Comparison of ENCODE assay signal across 13 cellular contexts in genomic region chr10:121527690-121528089, GRCh38.
A peak's percentile ranks its signal among the peaks of the same experiment; 100 is the strongest.
DNase-seq lines count a peak whose midpoint lies in the region; ATAC-seq and TF ChIP-seq lines count a peak whose summit lies in the region.
"Had no signal": no experiment of that assay in that cellular context is flagged by ENCODE, and none has a peak within 500 bp of the region (broad histone marks: within the 10 kb centered on the region; RNA-seq: fewer than 3 reads in every experiment).

No MANE protein-coding gene starts in this region.

- no peak overlapping the region for H2BK15ac ChIP-seq in IMR-90 (ENCODE audit: low read depth, low read length)

- in situ Hi-C loops in ACHN (cut with HindIII; ENCODE audit: low pct_ligation_motif_present, low pct_unique_long_range_greater_than_20kb, low sequenced_read_pairs) (no loop called here), IMR-90 (cut with MboI; ENCODE audit: low sequenced_read_pairs) (no loop called here)

- H3K4me3 Mint-ChIP-seq in mesothelial cell of epicardium, result no peak overlapping the region
- H3K4me3 Mint-ChIP-seq: B cell; effector memory CD8-positive, alpha-beta T cell had no signal

- H3K36me3 Mint-ChIP-seq in mesothelial cell of epicardium, result peaks cover 20% of the 10 kb centered on the region

- H2AFZ ChIP-seq in IMR-90 (replicated peaks; ENCODE audit: low read length, poor library complexity), result no peak overlapping the region

- POLR2A ChIA-PET in IMR-90 (lab: Charles Lee; ENCODE audit: unreplicated experiment) (no interaction called here), RWPE1 (lab: Yijun Ruan, JAX; ENCODE audit: low non-redundant PET) (no interaction called here)

- TF ChIP-seq POLR2A in IMR-90 (IDR thresholded peaks at IDR 0.05; ENCODE audit: low read depth, low read length), result no peak

- WGBS in IMR-90 (ENCODE audit: extremely low coverage in 2 of 2, insufficient read length in 1 of 2), 2 experiments, result 35% methylated on average over 4 of the region's 6 CpGs; no CpG with 5 or more reads in 1 of the 2 experiments

- H3K56ac ChIP-seq in IMR-90 (ENCODE audit: extremely low read depth, insufficient read depth, low read length), result no peak overlapping the region

- no peak overlapping the region for H3K4me2 ChIP-seq in IMR-90 (ENCODE audit: low read depth, low read length)

- H4K91ac ChIP-seq in IMR-90 (ENCODE audit: insufficient read depth, low read depth, low read length), result no peak overlapping the region

- H3K27me3 ChIP-seq in IMR-90 (ENCODE audit: control insufficient read depth, insufficient read depth, low read length), result no peaks in the 10 kb centered on the region
- H3K27me3 ChIP-seq in dorsolateral prefrontal cortex, result no peaks in the 10 kb centered on the region

- H3K4me3 ChIP-seq in IMR-90 (ENCODE audit: insufficient read depth, low read depth, low read length) (no peak overlapping the region), dorsolateral prefrontal cortex (peak overlapping the region in 1 of 59 donors; percentile 7)
- H3K4me3 ChIP-seq: thoracic aorta had no signal

- H4K8ac ChIP-seq in IMR-90 (ENCODE audit: low read depth in 2 of 2, low read length in 2 of 2), result no peak overlapping the region

- H2AK9ac ChIP-seq in IMR-90 (replicated peaks; ENCODE audit: low read depth, low read length, poor library complexity), result no peak overlapping the region

- CTCF ChIA-PET in IMR-90 (lab: Yijun Ruan, JAX), result no interaction called here
- CTCF ChIA-PET in RWPE1 (lab: Yijun Ruan, JAX), result no interaction called here

- peak; percentile 86 for DNase-seq in ACHN
- peak; percentile 1 for DNase-seq in IMR-90
- DNase-seq in dorsolateral prefrontal cortex, result no peak
- no peak for DNase-seq in mesothelial cell of epicardium (ENCODE audit: low spot score in 2 of 2, unreplicated experiment in 2 of 2)
- no peak for DNase-seq in RWPE1 (ENCODE audit: low spot score)
- no peak for DNase-seq in left lobe of liver (ENCODE audit: low spot score)
- no peak for DNase-seq in T-helper 2 cell
- DNase-seq: effector memory CD8-positive, alpha-beta T cell; NCI-H1694; stimulated activated CD4-positive, alpha-beta T cell treated with anti-CD3 and anti-CD28 coated beads, Interleukin-4, amount 100 ng/mL, for 4 hours had no signal

- TF ChIP-seq RAD21 in IMR-90 (IDR thresholded peaks at IDR 0.05; ENCODE audit: low read length), result no peak

- TF ChIP-seq CTCF in IMR-90 (conservative IDR thresholded peaks at IDR 0.05; ENCODE audit: low read depth, low read length) (no peak), dorsolateral prefrontal cortex (IDR thresholded peaks at IDR 0.05 in 54 of 56, conservative IDR thresholded peaks at IDR 0.05 in 2 of 56; ENCODE audit: low read depth in 1 of 56, partially characterized antibody in 56 of 56) (no peak), mesothelial cell of epicardium (IDR thresholded peaks at IDR 0.05; ENCODE audit: unreplicated experiment) (no peak), RWPE1 (conservative IDR thresholded peaks at IDR 0.05; ENCODE audit: low read depth) (no peak)

- intact Hi-C loops in IMR-90 (cut with micrococcal nuclease) (no loop called here), dorsolateral prefrontal cortex (cut with DNase I) (loop anchor here in 1 of 2 donors (5.0 kb wide), 1 partner anchor 70 kb away; the partner anchor contains the start of gene FGFR2)

- H3K4me1 Mint-ChIP-seq in mesothelial cell of epicardium, result peaks cover 57% of the 10 kb centered on the region
- H3K4me1 Mint-ChIP-seq: B cell had no signal

- H3K9ac ChIP-seq in IMR-90 (ENCODE audit: low read depth, low read length), result no peak overlapping the region

- H2AK5ac ChIP-seq in IMR-90 (ENCODE audit: low read depth, low read length), result no peak overlapping the region

- no peaks in the 10 kb centered on the region for H3K4me1 ChIP-seq in IMR-90 (ENCODE audit: control insufficient read depth, insufficient read depth, low read length)

- H2BK20ac ChIP-seq in IMR-90 (ENCODE audit: low read depth, low read length), result no peak overlapping the region

- no peaks in the 10 kb centered on the region for H4K20me1 ChIP-seq in IMR-90 (ENCODE audit: insufficient read depth, low read length)

- H3K9me3 Mint-ChIP-seq in mesothelial cell of epicardium, result no peaks in the 10 kb centered on the region
- H3K9me3 Mint-ChIP-seq: effector memory CD8-positive, alpha-beta T cell had no signal

- no peak overlapping the region for H3K18ac ChIP-seq in IMR-90 (ENCODE audit: low read depth, low read length)

- no peak overlapping the region for H2BK5ac ChIP-seq in IMR-90 (ENCODE audit: low read depth, low read length, poor library complexity, severe bottlenecking)

- no peaks in the 10 kb centered on the region for H3K9me1 ChIP-seq in IMR-90 (ENCODE audit: insufficient read depth, low read length)

- H3K27ac ChIP-seq in IMR-90 (ENCODE audit: insufficient read depth, low read length) (no peak overlapping the region), dorsolateral prefrontal cortex (peak overlapping the region; percentile 82 to 100 (median 97)), RWPE1 (no peak overlapping the region)
- H3K27ac ChIP-seq: thoracic aorta had no signal

- H3K27me3 Mint-ChIP-seq in mesothelial cell of epicardium (ENCODE audit: low read depth), result no peaks in the 10 kb centered on the region
- H3K27me3 Mint-ChIP-seq: B cell; effector memory CD8-positive, alpha-beta T cell had no signal

- dilution Hi-C loops in IMR-90 (cut with HindIII; ENCODE audit: low sequenced_read_pairs, unreplicated experiment), result no loop called here

- no peaks in the 10 kb centered on the region for H3K36me3 ChIP-seq in IMR-90 (ENCODE audit: control insufficient read depth, insufficient read depth, low read length)
- H3K36me3 ChIP-seq: thoracic aorta had no signal

- no TSS peak for BruUV-seq in IMR-90 (replicated peaks; lab: Mats Ljungman, UMichigan)

- no peak overlapping the region for H3K14ac ChIP-seq in IMR-90 (replicated peaks; ENCODE audit: low read depth, low read length)

- no peak overlapping the region for H4K5ac ChIP-seq in IMR-90 (ENCODE audit: low read depth, low read length)

- H3K23ac ChIP-seq in IMR-90 (ENCODE audit: low read depth, low read length), result no peak overlapping the region

- H3K9me3 ChIP-seq in IMR-90 (ENCODE audit: control insufficient read depth, insufficient read depth, low read length), result peaks cover 42% of the 10 kb centered on the region
- H3K9me3 ChIP-seq: thoracic aorta had no signal

- ATAC-seq in IMR-90 (ENCODE audit: low read depth), result no peak
- ATAC-seq in GM19397 (IDR thresholded peaks at IDR 0.05; ENCODE audit: unreplicated experiment), result no peak
- no peak for ATAC-seq in left lobe of liver
- ATAC-seq: effector memory CD8-positive, alpha-beta T cell had no signal

- H3K79me1 ChIP-seq in IMR-90 (ENCODE audit: low read depth in 1 of 2, low read length in 2 of 2), result no peaks in the 10 kb centered on the region

- peak overlapping the region; percentile 77 for H3K27ac Mint-ChIP-seq in mesothelial cell of epicardium
- H3K27ac Mint-ChIP-seq: B cell had no signal

- H3K4ac ChIP-seq in IMR-90 (ENCODE audit: low read depth, low read length), result no peak overlapping the region

- H2BK120ac ChIP-seq in IMR-90 (ENCODE audit: low read depth, low read length), result no peak overlapping the region

TF ChIP-seq in IMR-90, 13 proteins besides CTCF, POLR2A, EP300 and RAD21:
- no peak for TF ChIP-seq ELK1 (IDR thresholded peaks at IDR 0.05; ENCODE audit: borderline replicate concordance, low read depth, low read length)
- TF ChIP-seq CHD1 (IDR thresholded peaks at IDR 0.05; ENCODE audit: low read depth, low read length), result no peak
- no peak for TF ChIP-seq RCOR1 (IDR thresholded peaks at IDR 0.05; ENCODE audit: insufficient replicate concordance, low read length)
- TF ChIP-seq MAFK (IDR thresholded peaks at IDR 0.05; ENCODE audit: low read depth, low read length), result no peak
- no peak for TF ChIP-seq FOS (IDR thresholded peaks at IDR 0.05; ENCODE audit: low read depth, low read length)
- TF ChIP-seq SMC3 (IDR thresholded peaks at IDR 0.05; ENCODE audit: low read depth, low read length), result no peak
- TF ChIP-seq BHLHE40 (IDR thresholded peaks at IDR 0.05; ENCODE audit: low read depth, low read length), result no peak
- no peak for TF ChIP-seq NFE2L2 (IDR thresholded peaks at IDR 0.05; ENCODE audit: low read depth, low read length)
- TF ChIP-seq CEBPB (IDR thresholded peaks at IDR 0.05; ENCODE audit: low read depth, low read length), result no peak
- TF ChIP-seq USF2 (IDR thresholded peaks at IDR 0.05; ENCODE audit: low read depth, low read length), result no peak
- no peak for TF ChIP-seq RFX5 (IDR thresholded peaks at IDR 0.05; ENCODE audit: low read depth, low read length)
TF ChIP-seq in IMR-90: peak in this region for 0.

Comparison
In these comparisons a context has a peak if more than half of its experiments do, and no peak if none do; other contexts are left out.
1. DNase-seq: peak in ACHN (single experiment) and IMR-90 (single experiment); none in dorsolateral prefrontal cortex (0 of 10), mesothelial cell of epicardium (0 of 2), RWPE1 (single experiment), left lobe of liver (single experiment) and T-helper 2 cell (0 of 5).
2. H3K27ac ChIP-seq: peak in dorsolateral prefrontal cortex (59 of 59); none in IMR-90 (single experiment) and RWPE1 (single experiment).